In the genomic region with DNA sequence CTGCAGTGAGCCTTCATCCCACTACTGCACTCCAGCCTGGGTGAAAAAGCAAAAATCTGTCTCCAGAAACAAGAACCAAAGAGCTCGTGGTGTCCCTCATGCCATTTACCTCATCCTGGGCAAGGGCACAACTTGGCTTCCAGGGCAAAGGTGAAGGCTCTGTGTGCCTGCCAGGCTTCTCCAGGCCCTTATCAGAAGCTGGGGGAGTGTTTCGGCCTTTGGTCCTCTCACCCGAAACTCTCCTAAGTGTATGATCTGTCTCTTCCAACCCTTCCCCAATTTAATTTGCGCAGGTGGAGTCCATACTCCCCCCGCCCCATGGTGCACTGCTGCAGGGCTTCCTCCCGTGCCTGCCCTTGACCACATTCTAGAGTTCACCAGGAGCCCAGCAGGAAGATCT, we compare ENCODE assay signal across 11 cellular contexts. TPM values are rescaled to one million over a fixed set of nuclear protein-coding genes. Genes with fewer than 3 reads are reported as not detected.
DNase-seq lines count a peak whose midpoint lies in the region; ATAC-seq lines count a peak whose summit lies in the region.
"Had no signal": no experiment of that assay in that cellular context is flagged by ENCODE, and none has a peak within 500 bp of the region (broad histone marks: within the 10 kb centered on the region; RNA-seq: fewer than 3 reads in every experiment).

No MANE protein-coding gene starts in this region.

- CTCF ChIA-PET in CD4-positive, alpha-beta memory T cell (lab: Charles Lee; ENCODE audit: partially characterized antibody): no interaction called here

- no peak overlapping the region for H3K27ac ChIP-seq in CD4-positive, alpha-beta memory T cell (ENCODE audit: low read depth, low read length)

- intact Hi-C loops in CD4-positive, alpha-beta memory T cell (cut with micrococcal nuclease): no loop called here

- no peaks in the 10 kb centered on the region for H3K27me3 Mint-ChIP-seq in CD4-positive, alpha-beta memory T cell
- H3K27me3 Mint-ChIP-seq in activated naive CD8-positive, alpha-beta T cell: no peaks in the 10 kb centered on the region
- H3K27me3 Mint-ChIP-seq in memory B cell: no peaks in the 10 kb centered on the region

- no peaks in the 10 kb centered on the region for H3K9me3 ChIP-seq in CD4-positive, alpha-beta memory T cell (ENCODE audit: control insufficient read depth in 1 of 2, low read length in 2 of 2)
- H3K9me3 ChIP-seq: upper lobe of left lung had no signal

- H3K9me3 Mint-ChIP-seq in CD4-positive, alpha-beta memory T cell: no peaks in the 10 kb centered on the region
- no peaks in the 10 kb centered on the region for H3K9me3 Mint-ChIP-seq in activated naive CD8-positive, alpha-beta T cell (ENCODE audit: low read depth)
- H3K9me3 Mint-ChIP-seq in memory B cell: no peaks in the 10 kb centered on the region

- H3K27me3 ChIP-seq in CD4-positive, alpha-beta memory T cell (ENCODE audit: insufficient read depth, low read length): no peaks in the 10 kb centered on the region
- H3K27me3 ChIP-seq: upper lobe of left lung had no signal

- H3K36me3 Mint-ChIP-seq in CD4-positive, alpha-beta memory T cell: peaks cover 17 to 65% of the 10 kb centered on the region in 2 donors
- peaks cover 3% of the 10 kb centered on the region for H3K36me3 Mint-ChIP-seq in activated naive CD8-positive, alpha-beta T cell
- H3K36me3 Mint-ChIP-seq in memory B cell: peaks cover 12% of the 10 kb centered on the region

- ATAC-seq in memory B cell (ENCODE audit: low read depth): no peak
- ATAC-seq in HG03039 (IDR thresholded peaks at IDR 0.05; ENCODE audit: unreplicated experiment): no peak
- ATAC-seq in GM18511 (IDR thresholded peaks at IDR 0.05; ENCODE audit: unreplicated experiment): no peak
- ATAC-seq: sciatic nerve had no signal

- no peak for DNase-seq in CD4-positive, alpha-beta memory T cell
- DNase-seq in memory B cell (ENCODE audit: low spot score in 2 of 2) (no peak), OCI-M2 (lab: John Stamatoyannopoulos, UW; ENCODE audit: unreplicated experiment) (no peak)
- DNase-seq: activated CD8-positive, alpha-beta memory T cell treated with anti-CD3 and anti-CD28 coated beads for 24 hours; EL; NCI-H774; upper lobe of left lung had no signal

- H3K4me3 ChIP-seq in CD4-positive, alpha-beta memory T cell (ENCODE audit: low read length in 2 of 2): no peak overlapping the region

- H3K4me1 Mint-ChIP-seq in CD4-positive, alpha-beta memory T cell: peaks cover 33 to 72% (median 51%) of the 10 kb centered on the region in 4 donors
- H3K4me1 Mint-ChIP-seq in activated naive CD8-positive, alpha-beta T cell (ENCODE audit: low read depth): peaks cover 45% of the 10 kb centered on the region
- H3K4me1 Mint-ChIP-seq in memory B cell: peaks cover 43% of the 10 kb centered on the region

- H3K36me3 ChIP-seq in CD4-positive, alpha-beta memory T cell (ENCODE audit: insufficient read depth, low read length): peaks cover 26% of the 10 kb centered on the region

- POLR2A ChIA-PET in CD4-positive, alpha-beta memory T cell (lab: Charles Lee; ENCODE audit: partially characterized antibody): no interaction called here

- H3K4me1 ChIP-seq in CD4-positive, alpha-beta memory T cell (ENCODE audit: insufficient read depth, low read length): peaks cover 49% of the 10 kb centered on the region

- peak overlapping the region in 7 of 8 donors; percentile 16 to 93 (median 62) for H3K4me3 Mint-ChIP-seq in CD4-positive, alpha-beta memory T cell
- peak overlapping the region; percentile 98 for H3K4me3 Mint-ChIP-seq in activated naive CD8-positive, alpha-beta T cell
- peak overlapping the region; percentile 52 for H3K4me3 Mint-ChIP-seq in memory B cell

- H3K27ac Mint-ChIP-seq in CD4-positive, alpha-beta memory T cell: peak overlapping the region; percentile 25 to 80 (median 61)
- H3K27ac Mint-ChIP-seq in activated naive CD8-positive, alpha-beta T cell: peak overlapping the region; percentile 64
- H3K27ac Mint-ChIP-seq in memory B cell: peak overlapping the region; percentile 50

RNA-seq across cellular contexts. Expression of a gene that starts 1.1 kb away (rescaled TPM):
- 10 to 100 TPM; 46.5 to 51.0 TPM for total RNA-seq in CD4-positive, alpha-beta memory T cell
- 10 to 100 TPM; 25.4 to 30.4 TPM for polyA plus RNA-seq in CD4-positive, alpha-beta memory T cell

RNA-seq across cellular contexts. Expression of a gene that starts 2.3 kb away (rescaled TPM):
- total RNA-seq in CD4-positive, alpha-beta memory T cell: 10 to 100 TPM; 72.7 to 75.0 TPM
- polyA plus RNA-seq in CD4-positive, alpha-beta memory T cell: 100 to 1,000 TPM; 128 to 150 TPM

RNA-seq across cellular contexts. Expression of a gene that starts 11.1 kb away (rescaled TPM):
- under 1 TPM; 0.29 to 0.58 TPM for total RNA-seq in CD4-positive, alpha-beta memory T cell
- polyA plus RNA-seq in CD4-positive, alpha-beta memory T cell: not detected

RNA-seq across cellular contexts. Expression of a gene that starts 17.8 kb away (rescaled TPM):
- total RNA-seq in CD4-positive, alpha-beta memory T cell: not detected
- not detected for polyA plus RNA-seq in CD4-positive, alpha-beta memory T cell
- total RNA-seq: sciatic nerve had no signal

RNA-seq across cellular contexts. Expression of a gene that starts 24.6 kb away (rescaled TPM):
- under 1 TPM; 0.32 to 0.61 TPM for total RNA-seq in CD4-positive, alpha-beta memory T cell
- polyA plus RNA-seq in CD4-positive, alpha-beta memory T cell: not detected
